In genomic region chr16:78390070-78390469, GRCh38 we compare ENCODE assay signal across 16 cellular contexts.
DNase-seq lines count a peak whose midpoint lies in the region; ATAC-seq, FAIRE-seq and TF ChIP-seq lines count a peak whose summit lies in the region.
"Had no signal": no experiment of that assay in that cellular context is flagged by ENCODE, and none has a peak within 500 bp of the region (broad histone marks: within the 10 kb centered on the region; RNA-seq: fewer than 3 reads in every experiment).

No MANE protein-coding gene starts in this region.

- H3K9ac ChIP-seq in trophoblast cell (ENCODE audit: low read length), result no peak overlapping the region

- H3K4me3 Mint-ChIP-seq in Caco-2 (ENCODE audit: unreplicated experiment), result no peak overlapping the region
- H3K4me3 Mint-ChIP-seq: IgD-negative memory B cell had no signal

- FAIRE-seq in frontal cortex (lab: Jason Lieb, UNC), result no peak
- FAIRE-seq: A204.1, H54 had no signal

- no peaks in the 10 kb centered on the region for H3K9me3 Mint-ChIP-seq in Caco-2 (ENCODE audit: unreplicated experiment)
- H3K9me3 Mint-ChIP-seq: IgD-negative memory B cell had no signal

- H2AFZ ChIP-seq in trophoblast cell (ENCODE audit: insufficient read depth, low read length, poor library complexity), result no peak overlapping the region

- no peak overlapping the region for H2BK120ac ChIP-seq in trophoblast cell (ENCODE audit: insufficient read depth, low read length, poor library complexity)

- H4K8ac ChIP-seq in trophoblast cell (ENCODE audit: low read depth, low read length), result no peak overlapping the region

- no peaks in the 10 kb centered on the region for H3K9me3 ChIP-seq in right cardiac atrium (ENCODE audit: control insufficient read depth, low read length)
- peaks cover 6% of the 10 kb centered on the region for H3K9me3 ChIP-seq in trophoblast cell (ENCODE audit: insufficient read depth, low read depth, low read length)
- H3K9me3 ChIP-seq in Caco-2, result peaks cover 22% of the 10 kb centered on the region
- H3K9me3 ChIP-seq: SJCRH30 had no signal

- no peak overlapping the region for H4K91ac ChIP-seq in trophoblast cell (ENCODE audit: low read depth, low read length)

- in situ Hi-C loops in G401 (cut with HindIII; ENCODE audit: low sequenced_read_pairs), result no loop called here

- no peak overlapping the region for H3K4me2 ChIP-seq in trophoblast cell (ENCODE audit: low read length)

- no peaks in the 10 kb centered on the region for H3K79me1 ChIP-seq in trophoblast cell (ENCODE audit: low read length)

- H4K12ac ChIP-seq in trophoblast cell (ENCODE audit: low read depth, low read length), result no peak overlapping the region

- no peak overlapping the region for H3K27ac Mint-ChIP-seq in Caco-2 (ENCODE audit: unreplicated experiment)
- H3K27ac Mint-ChIP-seq: IgD-negative memory B cell had no signal

- no TSS peak for BruUV-seq in Caco-2 (replicated peaks; lab: Mats Ljungman, UMichigan)

- H3K36me3 ChIP-seq in trophoblast cell (ENCODE audit: control insufficient read depth in 1 of 2, insufficient read depth in 2 of 2, low read length in 2 of 2) (peaks cover 0 to 3% of the 10 kb centered on the region in 2 experiments), Caco-2 (ENCODE audit: control insufficient read depth, insufficient read depth, low read length) (no peaks in the 10 kb centered on the region; the same call in 1 of the 2 replicates)
- H3K36me3 ChIP-seq: SJCRH30 had no signal

- 37% methylated on average over 4 of the region's 4 CpGs for WGBS in right cardiac atrium
- no CpG with 5 or more reads among the region's 4 CpGs for WGBS in trophoblast cell (ENCODE audit: extremely low coverage, insufficient coverage, insufficient read length)

- POLR2A ChIA-PET in Caco-2 (lab: Charles Lee), result no interaction called here

- peak overlapping the region; percentile 45 for H3K23ac ChIP-seq in trophoblast cell (ENCODE audit: low read length)

- H2BK5ac ChIP-seq in trophoblast cell (ENCODE audit: low read depth, low read length, poor library complexity), result no peak overlapping the region

- H3K27ac ChIP-seq in right cardiac atrium (ENCODE audit: low read length) (no peak overlapping the region), trophoblast cell (ENCODE audit: low read depth, low read length) (no peak overlapping the region)
- H3K27ac ChIP-seq: SJCRH30 had no signal

- H3K4me1 ChIP-seq in right cardiac atrium (ENCODE audit: control insufficient read depth, insufficient read depth, low read length) (peaks cover 2% of the 10 kb centered on the region), trophoblast cell (ENCODE audit: control insufficient read depth in 1 of 2, insufficient read depth in 2 of 2, low read length in 2 of 2) (no peaks in the 10 kb centered on the region), Caco-2 (no peaks in the 10 kb centered on the region)
- H3K4me1 ChIP-seq: SJCRH30 had no signal

- peaks cover 10% of the 10 kb centered on the region for H3K36me3 Mint-ChIP-seq in Caco-2 (ENCODE audit: insufficient read depth, unreplicated experiment)

- no peak for TF ChIP-seq CTCF in Caco-2 (IDR thresholded peaks at IDR 0.05; ENCODE audit: insufficient read depth in 1 of 2, low read depth in 1 of 2, low read length in 1 of 2, severe bottlenecking in 1 of 2, unreplicated experiment in 1 of 2)

- H2BK12ac ChIP-seq in trophoblast cell (ENCODE audit: low read length), result no peak overlapping the region

- H3K18ac ChIP-seq in trophoblast cell (ENCODE audit: low read length), result no peak overlapping the region

- intact Hi-C loops in right cardiac atrium (cut with DNase I) (loop anchor here in 1 of 4 donors (5.0 kb wide), 1 partner anchor 318 kb away; no protein-coding TSS in a partner anchor), Caco-2 (cut with micrococcal nuclease; ENCODE audit: unreplicated experiment) (no loop called here)

- H3K4me3 ChIP-seq in right cardiac atrium (ENCODE audit: low read length), result no peak overlapping the region
- no peak overlapping the region for H3K4me3 ChIP-seq in trophoblast cell (ENCODE audit: low read depth, low read length)
- H3K4me3 ChIP-seq in Caco-2 (ENCODE audit: low read depth, low read length), result no peak overlapping the region
- H3K4me3 ChIP-seq: SJCRH30 had no signal

- H3K14ac ChIP-seq in trophoblast cell (ENCODE audit: low read length), result no peak overlapping the region

- peak; percentile 42 to 66 for ATAC-seq in right cardiac atrium
- ATAC-seq in HG03520 (IDR thresholded peaks at IDR 0.05; ENCODE audit: unreplicated experiment), result no peak

- CTCF ChIA-PET in Caco-2 (lab: Charles Lee), result no interaction called here

- H3K4me1 Mint-ChIP-seq in Caco-2 (ENCODE audit: low read depth, unreplicated experiment), result no peaks in the 10 kb centered on the region
- H3K4me1 Mint-ChIP-seq: IgD-negative memory B cell had no signal

- no peak overlapping the region for H3K4ac ChIP-seq in trophoblast cell (ENCODE audit: low read depth, low read length)

- no peak overlapping the region for H2AK5ac ChIP-seq in trophoblast cell (ENCODE audit: low read length)

- DNase-seq in G401 (ENCODE audit: low spot score) (peak; percentile 60), cerebellar cortex (ENCODE audit: low spot score) (peak; percentile 58), right cardiac atrium (no peak), trophoblast cell (no peak), frontal cortex (ENCODE audit: low spot score in 2 of 2) (no peak), NOMO-1 (lab: John Stamatoyannopoulos, UW; ENCODE audit: unreplicated experiment in 2 of 2) (no peak), Caco-2 (no peak)
- DNase-seq: NCI-H1436, NCI-H2029 treated with DMSO at 0.1 percent for 48 hours, NCI-H226, NCI-H748 treated with DMSO at 0.1 percent for 48 hours, SJCRH30 had no signal

- H3K27me3 Mint-ChIP-seq in Caco-2 (ENCODE audit: insufficient read depth, unreplicated experiment), result no peaks in the 10 kb centered on the region
- H3K27me3 Mint-ChIP-seq: IgD-negative memory B cell had no signal

- H3K79me2 ChIP-seq in trophoblast cell (ENCODE audit: control insufficient read depth, insufficient read depth, low read length, poor library complexity), result no peaks in the 10 kb centered on the region

- H3K27me3 ChIP-seq in right cardiac atrium (ENCODE audit: control insufficient read depth, insufficient read depth), result no peaks in the 10 kb centered on the region
- no peaks in the 10 kb centered on the region for H3K27me3 ChIP-seq in trophoblast cell (ENCODE audit: insufficient read depth, low read length)
- no peaks in the 10 kb centered on the region for H3K27me3 ChIP-seq in Caco-2 (replicated peaks; ENCODE audit: control insufficient read depth, insufficient read depth, low read length)
- H3K27me3 ChIP-seq: SJCRH30 had no signal

Comparison
In these comparisons a context has a peak if more than half of its experiments do, and no peak if none do; other contexts are left out.
1. DNase-seq: peak in G401 (single experiment) and cerebellar cortex (single experiment); none in right cardiac atrium (0 of 3), trophoblast cell (0 of 2), frontal cortex (0 of 2), NOMO-1 (0 of 2) and Caco-2 (0 of 2).